Comparison of ENCODE assay signal across 11 cellular contexts in genomic region chr7:66146701-66147100, GRCh38. TPM values are rescaled to one million over a fixed set of nuclear protein-coding genes. Genes with fewer than 3 reads are reported as not detected.
DNase-seq lines count a peak whose midpoint lies in the region; ATAC-seq and TF ChIP-seq lines count a peak whose summit lies in the region.
"Had no signal": no experiment of that assay in that cellular context is flagged by ENCODE, and none has a peak within 500 bp of the region (broad histone marks: within the 10 kb centered on the region; RNA-seq: fewer than 3 reads in every experiment).

No MANE protein-coding gene starts in this region.

- H3K36me3 Mint-ChIP-seq in endothelial cell (ENCODE audit: low read depth, unreplicated experiment), result peaks cover 32% of the 10 kb centered on the region

- ATAC-seq in sciatic nerve (peak; percentile 46), HG03520 (IDR thresholded peaks at IDR 0.05; ENCODE audit: unreplicated experiment) (no peak), GM18868 (IDR thresholded peaks at IDR 0.05; ENCODE audit: unreplicated experiment) (no peak)

- H3K4me1 Mint-ChIP-seq in endothelial cell (ENCODE audit: unreplicated experiment), result peaks cover 13% of the 10 kb centered on the region

- intact Hi-C loops in sciatic nerve (cut with DNase I), result no loop called here

- peak overlapping the region; percentile 12 for H3K4me3 Mint-ChIP-seq in endothelial cell (ENCODE audit: unreplicated experiment)

- TF ChIP-seq CTCF in endothelial cell (IDR thresholded peaks at IDR 0.05; ENCODE audit: unreplicated experiment), result no peak

- H3K27ac Mint-ChIP-seq in endothelial cell (ENCODE audit: unreplicated experiment), result no peak overlapping the region

- no peaks in the 10 kb centered on the region for H3K9me3 Mint-ChIP-seq in endothelial cell (ENCODE audit: unreplicated experiment)

- H3K27me3 Mint-ChIP-seq in endothelial cell (ENCODE audit: unreplicated experiment), result peaks cover 6% of the 10 kb centered on the region

- peak; percentile 63 for DNase-seq in GM03348 (ENCODE audit: low spot score)
- peak; percentile 96 for DNase-seq in NCI-H82 treated with DMSO at 0.1 percent for 48 hours (lab: John Stamatoyannopoulos, UW; ENCODE audit: unreplicated experiment)
- no peak for DNase-seq in endothelial cell (ENCODE audit: low spot score)
- DNase-seq in sciatic nerve (ENCODE audit: low spot score), result no peak
- DNase-seq in NCI-H128 (lab: John Stamatoyannopoulos, UW; ENCODE audit: unreplicated experiment), result no peak
- no peak for DNase-seq in HK-2 (ENCODE audit: unreplicated experiment)
- DNase-seq: activated gamma-delta T cell; DMS53; effector CD4-positive, alpha-beta T cell had no signal

RNA-seq across cellular contexts. Expression of gene CRCP, which starts 32.1 kb away (rescaled TPM):
- total RNA-seq in endothelial cell (ENCODE audit: unreplicated experiment) (19.2 TPM), sciatic nerve (31.2 TPM)

RNA-seq across cellular contexts. Expression of gene TPST1, which starts 58.4 kb away (rescaled TPM):
- total RNA-seq in endothelial cell (ENCODE audit: unreplicated experiment) (17.7 TPM), sciatic nerve (29.0 TPM)

Comparison
In these comparisons a context has a peak if more than half of its experiments do, and no peak if none do; other contexts are left out.
1. DNase-seq: peak in GM03348 (single experiment) and NCI-H82 treated with DMSO at 0.1 percent for 48 hours (single experiment); none in endothelial cell (single experiment), sciatic nerve (single experiment), NCI-H128 (single experiment) and HK-2 (single experiment).